Comparison of ENCODE assay signal across 8 cellular contexts in genomic region chr1:21325231-21325718, GRCh38. TPM values are rescaled to one million over a fixed set of nuclear protein-coding genes. Genes with fewer than 3 reads are reported as not detected.
DNase-seq lines count a peak whose midpoint lies in the region; ATAC-seq, FAIRE-seq and TF ChIP-seq lines count a peak whose summit lies in the region.

No MANE protein-coding gene starts in this region.

- no peak for FAIRE-seq in GM12891 (lab: Jason Lieb, UNC)

- DNase-seq in GM12891 (ENCODE audit: insufficient read length, low spot score) (no peak), SJCRH30 (no peak), esophagus squamous epithelium (lab: John Stamatoyannopoulos, UW) (no peak), dedifferentiated amniotic fluid mesenchymal stem cell (ENCODE audit: extremely low spot score) (no peak), superior temporal gyrus (ENCODE audit: extremely low spot score) (no peak)

- no peak overlapping the region for H3K4me3 ChIP-seq in SJCRH30
- peak overlapping the region in 1 of 4 donors; percentile 44 for H3K4me3 ChIP-seq in esophagus squamous epithelium
- H3K4me3 ChIP-seq in rectal smooth muscle tissue (ENCODE audit: low read length) = peak overlapping the region; percentile 38

- ATAC-seq in GM21717 (IDR thresholded peaks at IDR 0.05; ENCODE audit: unreplicated experiment) = no peak
- ATAC-seq in HG03280 (IDR thresholded peaks at IDR 0.05; ENCODE audit: unreplicated experiment) = no peak

- TF ChIP-seq POLR2A in GM12891 (IDR thresholded peaks at IDR 0.05; ENCODE audit: low read depth, low read length) = no peak
- no peak for TF ChIP-seq POLR2A in esophagus squamous epithelium (IDR thresholded peaks at IDR 0.05)

- H3K9ac ChIP-seq in rectal smooth muscle tissue (ENCODE audit: low read length) = no peak overlapping the region

- intact Hi-C loops in esophagus squamous epithelium (cut with DNase I) = no loop called here

- 43 to 69% methylated on average over 6 to 7 of the region's 7 CpGs for WGBS in esophagus squamous epithelium, 2 donors

- H3K27ac ChIP-seq in SJCRH30 = peak overlapping the region; percentile 81
- peak overlapping the region; percentile 79 to 97 (median 86) for H3K27ac ChIP-seq in esophagus squamous epithelium
- H3K27ac ChIP-seq in rectal smooth muscle tissue (ENCODE audit: low read depth, low read length) = peak overlapping the region; percentile 77

- H3K36me3 ChIP-seq in SJCRH30 (no peaks in the 10 kb centered on the region), esophagus squamous epithelium (no peaks in the 10 kb centered on the region), rectal smooth muscle tissue (ENCODE audit: control insufficient read depth, insufficient read depth, low read length) (no peaks in the 10 kb centered on the region)

- H3K4me1 ChIP-seq in SJCRH30 (peaks cover 70% of the 10 kb centered on the region), esophagus squamous epithelium (peaks cover 49 to 100% (median 86%) of the 10 kb centered on the region in 3 donors), rectal smooth muscle tissue (ENCODE audit: control insufficient read depth, insufficient read depth, low read length) (peaks cover 61% of the 10 kb centered on the region)

- H3K9me3 ChIP-seq in SJCRH30 (replicated peaks) (no peaks in the 10 kb centered on the region), esophagus squamous epithelium (no peaks in the 10 kb centered on the region)

- H3K27me3 ChIP-seq in SJCRH30 (no peaks in the 10 kb centered on the region), esophagus squamous epithelium (no peaks in the 10 kb centered on the region), rectal smooth muscle tissue (ENCODE audit: control insufficient read depth, insufficient read depth, low read length) (no peaks in the 10 kb centered on the region)

- no peak for TF ChIP-seq CTCF in esophagus squamous epithelium (IDR thresholded peaks at IDR 0.05)

TF ChIP-seq in GM12891, 5 proteins besides CTCF, POLR2A, EP300 and RAD21:
- TF ChIP-seq SPI1 (IDR thresholded peaks at IDR 0.05; ENCODE audit: low read depth, low read length) (peak; percentile 52), TAF1 (IDR thresholded peaks at IDR 0.05; ENCODE audit: low read depth, low read length) (no peak)

RNA-seq across cellular contexts. Expression of gene ECE1, which starts 35.0 kb away (rescaled TPM):
- polyA plus RNA-seq in GM12891 (2012; ENCODE audit: low read depth, missing spikeins) = 7.9 TPM
- 73.2 and 74.5 TPM in 2 replicates for total RNA-seq in SJCRH30 (2014; rRNA removed; shearing (Covaris generic))
- 10 to 100 TPM; 11.3 to 42.2 (median 24.1) TPM for total RNA-seq in esophagus squamous epithelium
